Comparison of ENCODE assay signal across 1 cellular context in genomic region chr20:33719277-33719988, GRCh38.
TF ChIP-seq lines count a peak whose summit lies in the region.

No MANE protein-coding gene starts in this region.

TF ChIP-seq in SK-N-SH, 30 proteins besides CTCF, POLR2A, EP300 and RAD21 (continued from another document):
- TF ChIP-seq ZBTB33 (IDR thresholded peaks at IDR 0.05; ENCODE audit: borderline replicate concordance, low read depth) = no peak
- no peak for TF ChIP-seq POLR2AphosphoS5 (IDR thresholded peaks at IDR 0.05; ENCODE audit: low read depth, low read length)
- TF ChIP-seq GATA2 (CRISPR knock-in tag; IDR thresholded peaks at IDR 0.05) = no peak
- TF ChIP-seq, protein P1, sequence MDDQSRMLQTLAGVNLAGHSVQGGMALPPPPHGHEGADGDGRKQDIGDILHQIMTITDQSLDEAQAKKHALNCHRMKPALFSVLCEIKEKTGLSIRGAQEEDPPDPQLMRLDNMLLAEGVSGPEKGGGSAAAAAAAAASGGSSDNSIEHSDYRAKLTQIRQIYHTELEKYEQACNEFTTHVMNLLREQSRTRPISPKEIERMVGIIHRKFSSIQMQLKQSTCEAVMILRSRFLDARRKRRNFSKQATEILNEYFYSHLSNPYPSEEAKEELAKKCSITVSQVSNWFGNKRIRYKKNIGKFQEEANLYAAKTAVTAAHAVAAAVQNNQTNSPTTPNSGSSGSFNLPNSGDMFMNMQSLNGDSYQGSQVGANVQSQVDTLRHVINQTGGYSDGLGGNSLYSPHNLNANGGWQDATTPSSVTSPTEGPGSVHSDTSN (IDR thresholded peaks at IDR 0.05) = no peak
